In genomic region chr11:64837887-64838351, GRCh38 we compare ENCODE assay signal across 26 cellular contexts. TPM values are rescaled to one million over a fixed set of nuclear protein-coding genes. Genes with fewer than 3 reads are reported as not detected.
"Had no signal": no experiment of that assay in that cellular context is flagged by ENCODE, and none has a peak within 500 bp of the region (broad histone marks: within the 10 kb centered on the region; RNA-seq: fewer than 3 reads in every experiment).

No MANE protein-coding gene starts in this region.

- H3K27ac Mint-ChIP-seq: activated CD4-positive, alpha-beta memory T cell treated with anti-CD3 and anti-CD28 coated beads, Interleukin-2, amount 10 ng/mL, durations not matched to agents 7 days and 5 days; activated CD4-positive, alpha-beta T cell treated with anti-CD3 and anti-CD28 coated beads, Interleukin-2, amount 10 ng/mL, durations not matched to agents 7 days and 5 days; activated naive CD4-positive, alpha-beta T cell treated with anti-CD3 and anti-CD28 coated beads, Interleukin-2, amount 10 ng/mL, durations not matched to agents 7 days and 5 days; activated naive CD4-positive, alpha-beta T cell treated with anti-CD3 and anti-CD28 coated beads, Interleukin-2, amount 50 U/mL, for 72 hours; activated naive CD8-positive, alpha-beta T cell treated with anti-CD3 and anti-CD28 coated beads, Interleukin-2, amount 10 ng/mL, durations not matched to agents 7 days and 5 days; activated T-cell treated with anti-CD3 and anti-CD28 coated beads, Interleukin-2, amount 50 U/mL, for 24 hours; activated T-cell treated with anti-CD3 and anti-CD28 coated beads, Interleukin-2, amount 50 U/mL, for 72 hours; brain; T-helper 17 cell; WTC11 had no signal

- H3K27me3 Mint-ChIP-seq: activated CD4-positive, alpha-beta memory T cell treated with anti-CD3 and anti-CD28 coated beads, Interleukin-2, amount 10 ng/mL, durations not matched to agents 7 days and 5 days; activated CD4-positive, alpha-beta T cell treated with anti-CD3 and anti-CD28 coated beads, Interleukin-2, amount 10 ng/mL, durations not matched to agents 7 days and 5 days; activated naive CD8-positive, alpha-beta T cell treated with anti-CD3 and anti-CD28 coated beads, Interleukin-2, amount 10 ng/mL, durations not matched to agents 7 days and 5 days; activated T-cell treated with anti-CD3 and anti-CD28 coated beads, Interleukin-2, amount 50 U/mL, for 24 hours; T-helper 17 cell had no signal

- H3K36me3 ChIP-seq: ascending aorta, gastroesophageal sphincter, heart right ventricle had no signal

- DNase-seq: activated CD4-positive, alpha-beta memory T cell treated with anti-CD3 and anti-CD28 coated beads, Interleukin-2, amount 10 ng/mL, durations not matched to agents 7 days and 5 days; activated CD4-positive, alpha-beta T cell treated with anti-CD3 and anti-CD28 coated beads for 1 hour; activated CD4-positive, alpha-beta T cell treated with anti-CD3 and anti-CD28 coated beads for 4 hours; activated CD4-positive, alpha-beta T cell treated with anti-CD3 and anti-CD28 coated beads, Interleukin-2, amount 10 ng/mL, durations not matched to agents 7 days and 5 days; activated CD4-positive, alpha-beta T cell treated with anti-CD3 and anti-CD28 coated beads, Interleukin-2, amount 50 U/mL, for 4 hours; activated CD8-positive, alpha-beta memory T cell treated with anti-CD3 and anti-CD28 coated beads, Interleukin-2, amount 50 U/mL, for 48 hours; activated gamma-delta T cell; activated naive CD4-positive, alpha-beta T cell; activated naive CD4-positive, alpha-beta T cell treated with anti-CD3 and anti-CD28 coated beads, Interleukin-2, amount 10 ng/mL, durations not matched to agents 7 days and 5 days; activated naive CD8-positive, alpha-beta T cell treated with anti-CD3 and anti-CD28 coated beads, Interleukin-2, amount 10 ng/mL, durations not matched to agents 7 days and 5 days; activated T-cell treated with anti-CD3 and anti-CD28 coated beads for 4 hours; activated T-cell treated with anti-CD3 and anti-CD28 coated beads, Interleukin-2, amount 50 U/mL, for 24 hours; activated T-cell treated with anti-CD3 and anti-CD28 coated beads, Interleukin-2, amount 50 U/mL, for 72 hours; colonic mucosa; effector CD8-positive, alpha-beta T cell; esophagus squamous epithelium; foreskin melanocyte; heart right ventricle; T-helper 1 cell; T-helper 17 cell had no signal

- H3K4me3 ChIP-seq: ascending aorta, colonic mucosa, esophagus squamous epithelium, gastroesophageal sphincter, heart right ventricle had no signal

- H3K36me3 Mint-ChIP-seq: activated naive CD4-positive, alpha-beta T cell treated with anti-CD3 and anti-CD28 coated beads, Interleukin-2, amount 10 ng/mL, durations not matched to agents 7 days and 5 days; activated naive CD4-positive, alpha-beta T cell treated with anti-CD3 and anti-CD28 coated beads, Interleukin-2, amount 50 U/mL, for 72 hours; activated naive CD8-positive, alpha-beta T cell treated with anti-CD3 and anti-CD28 coated beads, Interleukin-2, amount 10 ng/mL, durations not matched to agents 7 days and 5 days; brain had no signal

- H3K9me3 ChIP-seq: ascending aorta, colonic mucosa, esophagus squamous epithelium, gastroesophageal sphincter, heart right ventricle had no signal

- H3K4me3 Mint-ChIP-seq: activated CD4-positive, alpha-beta memory T cell treated with anti-CD3 and anti-CD28 coated beads, Interleukin-2, amount 10 ng/mL, durations not matched to agents 7 days and 5 days; activated CD4-positive, alpha-beta T cell treated with anti-CD3 and anti-CD28 coated beads, Interleukin-2, amount 10 ng/mL, durations not matched to agents 7 days and 5 days; activated naive CD4-positive, alpha-beta T cell treated with anti-CD3 and anti-CD28 coated beads, Interleukin-2, amount 10 ng/mL, durations not matched to agents 7 days and 5 days; activated naive CD8-positive, alpha-beta T cell treated with anti-CD3 and anti-CD28 coated beads, Interleukin-2, amount 10 ng/mL, durations not matched to agents 7 days and 5 days; activated T-cell treated with anti-CD3 and anti-CD28 coated beads, Interleukin-2, amount 50 U/mL, for 24 hours; activated T-cell treated with anti-CD3 and anti-CD28 coated beads, Interleukin-2, amount 50 U/mL, for 72 hours; brain; T-helper 17 cell; WTC11 had no signal

- H3K4me1 ChIP-seq: ascending aorta, colonic mucosa, gastroesophageal sphincter, heart right ventricle had no signal

- ATAC-seq: activated T-cell treated with anti-CD3 and anti-CD28 coated beads, Interleukin-2, amount 50 U/mL, for 72 hours; gastroesophageal sphincter; heart right ventricle; T-helper 17 cell; WTC11 had no signal

- H3K27ac ChIP-seq: ascending aorta, colonic mucosa, epithelial cell of prostate, gastroesophageal sphincter, heart right ventricle had no signal

- H3K9me3 Mint-ChIP-seq: activated CD4-positive, alpha-beta memory T cell treated with anti-CD3 and anti-CD28 coated beads, Interleukin-2, amount 10 ng/mL, durations not matched to agents 7 days and 5 days; activated CD4-positive, alpha-beta T cell treated with anti-CD3 and anti-CD28 coated beads, Interleukin-2, amount 10 ng/mL, durations not matched to agents 7 days and 5 days; activated naive CD4-positive, alpha-beta T cell treated with anti-CD3 and anti-CD28 coated beads, Interleukin-2, amount 10 ng/mL, durations not matched to agents 7 days and 5 days; activated naive CD4-positive, alpha-beta T cell treated with anti-CD3 and anti-CD28 coated beads, Interleukin-2, amount 50 U/mL, for 72 hours; activated naive CD8-positive, alpha-beta T cell treated with anti-CD3 and anti-CD28 coated beads, Interleukin-2, amount 10 ng/mL, durations not matched to agents 7 days and 5 days; activated T-cell treated with anti-CD3 and anti-CD28 coated beads, Interleukin-2, amount 50 U/mL, for 24 hours; activated T-cell treated with anti-CD3 and anti-CD28 coated beads, Interleukin-2, amount 50 U/mL, for 72 hours; brain; WTC11 had no signal

- H3K4me1 Mint-ChIP-seq: T-helper 17 cell had no signal

- H3K27me3 ChIP-seq: ascending aorta, colonic mucosa, esophagus squamous epithelium, gastroesophageal sphincter, heart right ventricle had no signal

RNA-seq across cellular contexts. Expression of gene CDC42BPG, which starts 6.5 kb away (rescaled TPM):
- total RNA-seq: ascending aorta had no signal
